Comparison of ENCODE assay signal across 1 cellular context in genomic region chr7:74658171-74659004, GRCh38.
TF ChIP-seq lines count a peak whose summit lies in the region.

No MANE protein-coding gene starts in this region.

TF ChIP-seq in GM12878, 131 proteins besides CTCF, POLR2A, EP300 and RAD21 (continued from another document):
- no peak; the same call in 1 of the 2 replicates for TF ChIP-seq NKRF (conservative IDR thresholded peaks at IDR 0.05)
- no peak for TF ChIP-seq EZH2 (IDR thresholded peaks at IDR 0.05; ENCODE audit: borderline replicate concordance, control insufficient read depth, low read depth, low read length)
- no peak for TF ChIP-seq ZNF274 (IDR thresholded peaks at IDR 0.05; ENCODE audit: insufficient read depth, insufficient read length)
- no peak for TF ChIP-seq KAT2A (conservative IDR thresholded peaks at IDR 0.05; ENCODE audit: control insufficient read depth, low read depth, low read length)
- TF ChIP-seq MAX (IDR thresholded peaks at IDR 0.05; ENCODE audit: low read depth, low read length): no peak
- no peak for TF ChIP-seq SIX5 (IDR thresholded peaks at IDR 0.05; ENCODE audit: low read depth, low read length, severe bottlenecking)
- TF ChIP-seq HDGF (IDR thresholded peaks at IDR 0.05): no peak
- TF ChIP-seq HCFC1 (IDR thresholded peaks at IDR 0.05; ENCODE audit: low read length): no peak
- TF ChIP-seq MEF2B (IDR thresholded peaks at IDR 0.05; ENCODE audit: partially characterized antibody, poor library complexity, severe bottlenecking): no peak
- TF ChIP-seq SIN3A (IDR thresholded peaks at IDR 0.05; ENCODE audit: low read depth, low read length): no peak
- 0 out of 2 replicates have a peak, but pooled peaks have one; percentile 35 for TF ChIP-seq TBL1XR1 (IDR thresholded peaks at IDR 0.05; ENCODE audit: low read depth, low read length)
- no peak for TF ChIP-seq HDAC6 (IDR thresholded peaks at IDR 0.05; ENCODE audit: unreplicated experiment)
